Comparison of ENCODE assay signal across 1 cellular context in the genomic region with DNA sequence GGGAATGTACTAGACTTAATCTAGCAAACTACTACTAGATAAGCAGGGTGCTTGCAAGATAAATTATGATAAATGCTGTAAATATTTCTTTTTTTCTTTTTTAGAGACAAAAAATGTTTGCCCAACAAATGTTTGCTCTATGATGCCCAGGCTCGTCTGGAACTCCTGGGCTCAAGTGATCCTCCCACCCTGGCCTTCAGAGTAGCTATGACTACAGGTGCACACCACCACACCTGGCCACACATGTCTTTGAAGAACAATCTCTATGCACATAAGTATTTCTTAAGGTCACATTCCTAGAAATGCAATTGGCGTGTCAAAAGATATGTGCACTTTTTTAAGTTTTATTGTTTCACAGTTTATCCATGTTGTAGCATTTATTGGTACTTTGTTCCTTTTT.
TF ChIP-seq lines count a peak whose summit lies in the region.

No MANE protein-coding gene starts in this region.

TF ChIP-seq in GM12878, 131 proteins besides CTCF, POLR2A, EP300 and RAD21 (continued from another document):
- TF ChIP-seq, protein P1, sequence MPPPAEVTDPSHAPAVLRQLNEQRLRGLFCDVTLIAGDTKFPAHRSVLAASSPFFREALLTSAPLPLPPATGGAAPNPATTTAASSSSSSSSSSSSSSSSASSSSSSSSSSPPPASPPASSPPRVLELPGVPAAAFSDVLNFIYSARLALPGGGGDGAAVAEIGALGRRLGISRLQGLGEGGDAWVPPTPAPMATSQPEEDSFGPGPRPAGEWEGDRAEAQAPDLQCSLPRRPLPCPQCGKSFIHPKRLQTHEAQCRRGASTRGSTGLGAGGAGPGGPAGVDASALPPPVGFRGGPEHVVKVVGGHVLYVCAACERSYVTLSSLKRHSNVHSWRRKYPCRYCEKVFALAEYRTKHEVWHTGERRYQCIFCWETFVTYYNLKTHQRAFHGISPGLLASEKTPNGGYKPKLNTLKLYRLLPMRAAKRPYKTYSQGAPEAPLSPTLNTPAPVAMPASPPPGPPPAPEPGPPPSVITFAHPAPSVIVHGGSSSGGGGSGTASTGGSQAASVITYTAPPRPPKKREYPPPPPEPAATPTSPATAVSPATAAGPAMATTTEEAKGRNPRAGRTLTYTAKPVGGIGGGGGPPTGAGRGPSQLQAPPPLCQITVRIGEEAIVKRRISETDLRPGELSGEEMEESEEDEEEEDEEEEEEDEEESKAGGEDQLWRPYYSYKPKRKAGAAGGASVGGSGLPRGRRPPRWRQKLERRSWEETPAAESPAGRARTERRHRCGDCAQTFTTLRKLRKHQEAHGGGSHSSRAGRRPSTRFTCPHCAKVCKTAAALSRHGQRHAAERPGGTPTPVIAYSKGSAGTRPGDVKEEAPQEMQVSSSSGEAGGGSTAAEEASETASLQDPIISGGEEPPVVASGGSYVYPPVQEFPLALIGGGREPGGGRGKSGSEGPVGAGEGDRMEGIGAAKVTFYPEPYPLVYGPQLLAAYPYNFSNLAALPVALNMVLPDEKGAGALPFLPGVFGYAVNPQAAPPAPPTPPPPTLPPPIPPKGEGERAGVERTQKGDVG (CRISPR knock-in tag; IDR thresholded peaks at IDR 0.05), result no peak
- TF ChIP-seq NBN (IDR thresholded peaks at IDR 0.05) (no peak), SUPT20H (IDR thresholded peaks at IDR 0.05; ENCODE audit: borderline replicate concordance, control insufficient read depth, low read depth, low read length) (no peak), MYB (IDR thresholded peaks at IDR 0.05; ENCODE audit: borderline replicate concordance, low read depth, low read length) (no peak), POLR2AphosphoS2 (IDR thresholded peaks at IDR 0.05; ENCODE audit: low read depth, low read length) (no peak), ATF7 (IDR thresholded peaks at IDR 0.05; ENCODE audit: low read depth) (no peak), STAT3 (IDR thresholded peaks at IDR 0.05; ENCODE audit: low read depth, low read length) (no peak), CBX3 (IDR thresholded peaks at IDR 0.05; ENCODE audit: borderline replicate concordance, low read depth) (no peak), HDAC6 (IDR thresholded peaks at IDR 0.05; ENCODE audit: unreplicated experiment) (no peak)
- TF ChIP-seq, protein P2, sequence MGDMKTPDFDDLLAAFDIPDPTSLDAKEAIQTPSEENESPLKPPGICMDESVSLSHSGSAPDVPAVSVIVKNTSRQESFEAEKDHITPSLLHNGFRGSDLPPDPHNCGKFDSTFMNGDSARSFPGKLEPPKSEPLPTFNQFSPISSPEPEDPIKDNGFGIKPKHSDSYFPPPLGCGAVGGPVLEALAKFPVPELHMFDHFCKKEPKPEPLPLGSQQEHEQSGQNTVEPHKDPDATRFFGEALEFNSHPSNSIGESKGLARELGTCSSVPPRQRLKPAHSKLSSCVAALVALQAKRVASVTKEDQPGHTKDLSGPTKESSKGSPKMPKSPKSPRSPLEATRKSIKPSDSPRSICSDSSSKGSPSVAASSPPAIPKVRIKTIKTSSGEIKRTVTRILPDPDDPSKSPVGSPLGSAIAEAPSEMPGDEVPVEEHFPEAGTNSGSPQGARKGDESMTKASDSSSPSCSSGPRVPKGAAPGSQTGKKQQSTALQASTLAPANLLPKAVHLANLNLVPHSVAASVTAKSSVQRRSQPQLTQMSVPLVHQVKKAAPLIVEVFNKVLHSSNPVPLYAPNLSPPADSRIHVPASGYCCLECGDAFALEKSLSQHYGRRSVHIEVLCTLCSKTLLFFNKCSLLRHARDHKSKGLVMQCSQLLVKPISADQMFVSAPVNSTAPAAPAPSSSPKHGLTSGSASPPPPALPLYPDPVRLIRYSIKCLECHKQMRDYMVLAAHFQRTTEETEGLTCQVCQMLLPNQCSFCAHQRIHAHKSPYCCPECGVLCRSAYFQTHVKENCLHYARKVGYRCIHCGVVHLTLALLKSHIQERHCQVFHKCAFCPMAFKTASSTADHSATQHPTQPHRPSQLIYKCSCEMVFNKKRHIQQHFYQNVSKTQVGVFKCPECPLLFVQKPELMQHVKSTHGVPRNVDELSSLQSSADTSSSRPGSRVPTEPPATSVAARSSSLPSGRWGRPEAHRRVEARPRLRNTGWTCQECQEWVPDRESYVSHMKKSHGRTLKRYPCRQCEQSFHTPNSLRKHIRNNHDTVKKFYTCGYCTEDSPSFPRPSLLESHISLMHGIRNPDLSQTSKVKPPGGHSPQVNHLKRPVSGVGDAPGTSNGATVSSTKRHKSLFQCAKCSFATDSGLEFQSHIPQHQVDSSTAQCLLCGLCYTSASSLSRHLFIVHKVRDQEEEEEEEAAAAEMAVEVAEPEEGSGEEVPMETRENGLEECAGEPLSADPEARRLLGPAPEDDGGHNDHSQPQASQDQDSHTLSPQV (IDR thresholded peaks at IDR 0.05), result no peak
